11 cellular contexts compared by ENCODE assay signal in genomic region chr18:9916814-9917213, GRCh38. TPM values are rescaled to one million over a fixed set of nuclear protein-coding genes. Genes with fewer than 3 reads are reported as not detected.
DNase-seq lines count a peak whose midpoint lies in the region; ATAC-seq and TF ChIP-seq lines count a peak whose summit lies in the region.
"Had no signal": no experiment of that assay in that cellular context is flagged by ENCODE, and none has a peak within 500 bp of the region (broad histone marks: within the 10 kb centered on the region; RNA-seq: fewer than 3 reads in every experiment).

No MANE protein-coding gene starts in this region.

- H3K27ac ChIP-seq in hepatocyte, result peak overlapping the region; percentile 99
- peak overlapping the region in 4 of 5 donors; percentile 99 to 100 (median 100) for H3K27ac ChIP-seq in stomach

- H3K27ac Mint-ChIP-seq in activated CD8-positive, alpha-beta T cell treated with anti-CD3 and anti-CD28 coated beads for 36 hours, result no peak overlapping the region
- H3K27ac Mint-ChIP-seq in activated CD8-positive, alpha-beta T cell treated with anti-CD3 and anti-CD28 coated beads, Interleukin-2, amount 10 ng/mL, durations not matched to agents 7 days and 5 days, result no peak overlapping the region
- H3K27ac Mint-ChIP-seq in activated T-helper 17 cell treated with anti-CD3 and anti-CD28 coated beads, Interleukin-2, amount 50 U/mL, for 72 hours, result peak overlapping the region; percentile 93

- H3K27me3 ChIP-seq in hepatocyte (no peaks in the 10 kb centered on the region), stomach (no peaks in the 10 kb centered on the region)
- H3K27me3 ChIP-seq: testis had no signal

- H3K4me3 ChIP-seq in hepatocyte, result no peak overlapping the region
- peak overlapping the region in 3 of 4 donors; percentile 90 to 96 (median 94) for H3K4me3 ChIP-seq in stomach
- H3K4me3 ChIP-seq: testis had no signal

- intact Hi-C loops in activated CD8-positive, alpha-beta T cell treated with anti-CD3 and anti-CD28 coated beads for 36 hours (cut with micrococcal nuclease), result no loop called here
- intact Hi-C loops in stomach (cut with DNase I; ENCODE audit: low total_unique reads), result no loop called here

- no peak for TF ChIP-seq EP300 in stomach (IDR thresholded peaks at IDR 0.05)

- POLR2A ChIA-PET in activated CD8-positive, alpha-beta T cell treated with anti-CD3 and anti-CD28 coated beads for 36 hours (lab: Charles Lee), result no interaction called here
- POLR2A ChIA-PET in activated CD8-positive, alpha-beta T cell treated with anti-CD3 and anti-CD28 coated beads, Interleukin-2, amount 10 ng/mL, durations not matched to agents 7 days and 5 days (lab: Charles Lee), result no interaction called here

- H3K4me3 Mint-ChIP-seq in activated CD8-positive, alpha-beta T cell treated with anti-CD3 and anti-CD28 coated beads for 36 hours, result peak overlapping the region; percentile 91
- H3K4me3 Mint-ChIP-seq in activated CD8-positive, alpha-beta T cell treated with anti-CD3 and anti-CD28 coated beads, Interleukin-2, amount 10 ng/mL, durations not matched to agents 7 days and 5 days, result no peak overlapping the region
- H3K4me3 Mint-ChIP-seq in activated T-helper 17 cell treated with anti-CD3 and anti-CD28 coated beads, Interleukin-2, amount 50 U/mL, for 72 hours, result peak overlapping the region; percentile 85

- no peak for TF ChIP-seq CTCF in activated CD8-positive, alpha-beta T cell treated with anti-CD3 and anti-CD28 coated beads for 36 hours (IDR thresholded peaks at IDR 0.05)
- TF ChIP-seq CTCF in hepatocyte (IDR thresholded peaks at IDR 0.05; ENCODE audit: poor library complexity) (no peak), stomach (IDR thresholded peaks at IDR 0.05) (no peak)

- H3K4me2 ChIP-seq in hepatocyte, result peak overlapping the region; percentile 82

- H3K9me2 ChIP-seq in hepatocyte (replicated peaks; ENCODE audit: insufficient read depth), result no peaks in the 10 kb centered on the region

- no peaks in the 10 kb centered on the region for H3K9me3 Mint-ChIP-seq in activated CD8-positive, alpha-beta T cell treated with anti-CD3 and anti-CD28 coated beads for 36 hours
- H3K9me3 Mint-ChIP-seq in activated CD8-positive, alpha-beta T cell treated with anti-CD3 and anti-CD28 coated beads, Interleukin-2, amount 10 ng/mL, durations not matched to agents 7 days and 5 days (ENCODE audit: insufficient read depth), result no peaks in the 10 kb centered on the region
- no peaks in the 10 kb centered on the region for H3K9me3 Mint-ChIP-seq in activated T-helper 17 cell treated with anti-CD3 and anti-CD28 coated beads, Interleukin-2, amount 50 U/mL, for 72 hours

- H3K36me3 Mint-ChIP-seq in activated CD8-positive, alpha-beta T cell treated with anti-CD3 and anti-CD28 coated beads for 36 hours (ENCODE audit: low read depth), result peaks cover 6% of the 10 kb centered on the region
- no peaks in the 10 kb centered on the region for H3K36me3 Mint-ChIP-seq in activated CD8-positive, alpha-beta T cell treated with anti-CD3 and anti-CD28 coated beads, Interleukin-2, amount 10 ng/mL, durations not matched to agents 7 days and 5 days (ENCODE audit: low read depth)
- peaks cover 18% of the 10 kb centered on the region for H3K36me3 Mint-ChIP-seq in activated T-helper 17 cell treated with anti-CD3 and anti-CD28 coated beads, Interleukin-2, amount 50 U/mL, for 72 hours (ENCODE audit: low read depth)

- WGBS in hepatocyte (ENCODE audit: low lambda C conversion rate, missing lambda C conversion rate), result 75% methylated on average over 3 of the region's 3 CpGs
- WGBS in stomach, 5 donors, result 69 to 74% (median 72%) methylated on average over 3 of the region's 3 CpGs

- H3K9me3 ChIP-seq in hepatocyte (ENCODE audit: low read depth) (no peaks in the 10 kb centered on the region), stomach (no peaks in the 10 kb centered on the region)
- H3K9me3 ChIP-seq: testis had no signal

- peaks cover 38% of the 10 kb centered on the region for H3K4me1 ChIP-seq in hepatocyte (ENCODE audit: insufficient read depth)
- peaks cover 51 to 72% (median 64%) of the 10 kb centered on the region in 4 donors for H3K4me1 ChIP-seq in stomach

- peaks cover 23% of the 10 kb centered on the region for H3K4me1 Mint-ChIP-seq in activated CD8-positive, alpha-beta T cell treated with anti-CD3 and anti-CD28 coated beads for 36 hours (ENCODE audit: low read depth)
- H3K4me1 Mint-ChIP-seq in activated CD8-positive, alpha-beta T cell treated with anti-CD3 and anti-CD28 coated beads, Interleukin-2, amount 10 ng/mL, durations not matched to agents 7 days and 5 days (ENCODE audit: low read depth), result peaks cover 27% of the 10 kb centered on the region
- peaks cover 16% of the 10 kb centered on the region for H3K4me1 Mint-ChIP-seq in activated T-helper 17 cell treated with anti-CD3 and anti-CD28 coated beads, Interleukin-2, amount 50 U/mL, for 72 hours

- DNase-seq in activated CD8-positive, alpha-beta T cell treated with anti-CD3 and anti-CD28 coated beads for 36 hours, result no peak
- no peak for DNase-seq in activated CD8-positive, alpha-beta T cell treated with anti-CD3 and anti-CD28 coated beads, Interleukin-2, amount 10 ng/mL, durations not matched to agents 7 days and 5 days
- DNase-seq in hepatocyte (ENCODE audit: low spot score) (no peak), stomach (no peak), NCI-H146 treated with DMSO at 0.1 percent for 48 hours (lab: John Stamatoyannopoulos, UW; ENCODE audit: unreplicated experiment) (no peak)
- DNase-seq: occipital lobe; stimulated activated CD4-positive, alpha-beta T cell treated with anti-CD3 and anti-CD28 coated beads, Interleukin-4, amount 100 ng/mL, for 1 hour; testis had no signal

- ATAC-seq in activated CD8-positive, alpha-beta T cell treated with anti-CD3 and anti-CD28 coated beads for 36 hours, result no peak
- ATAC-seq in activated CD8-positive, alpha-beta T cell treated with anti-CD3 and anti-CD28 coated beads, Interleukin-2, amount 10 ng/mL, durations not matched to agents 7 days and 5 days, result no peak
- no peak for ATAC-seq in activated T-helper 17 cell treated with anti-CD3 and anti-CD28 coated beads, Interleukin-2, amount 50 U/mL, for 72 hours (replicated peaks)
- ATAC-seq in HG03280 (IDR thresholded peaks at IDR 0.05; ENCODE audit: unreplicated experiment) (no peak), GM21367 (IDR thresholded peaks at IDR 0.05; ENCODE audit: unreplicated experiment) (no peak)

- H2AFZ ChIP-seq in hepatocyte, result no peak overlapping the region

- no peak for TF ChIP-seq POLR2A in stomach (IDR thresholded peaks at IDR 0.05)

- peaks cover 72% of the 10 kb centered on the region for H4K20me1 ChIP-seq in hepatocyte (ENCODE audit: insufficient read depth, poor library complexity, severe bottlenecking)

- CTCF ChIA-PET in activated CD8-positive, alpha-beta T cell treated with anti-CD3 and anti-CD28 coated beads for 36 hours (lab: Charles Lee), result no interaction called here
- CTCF ChIA-PET in activated CD8-positive, alpha-beta T cell treated with anti-CD3 and anti-CD28 coated beads, Interleukin-2, amount 10 ng/mL, durations not matched to agents 7 days and 5 days (lab: Charles Lee), result no interaction called here

- H3K36me3 ChIP-seq in hepatocyte (replicated peaks; ENCODE audit: insufficient read depth, low read depth) (no peaks in the 10 kb centered on the region), stomach (no peaks in the 10 kb centered on the region)

- H3K79me2 ChIP-seq in hepatocyte, result peaks cover 76% of the 10 kb centered on the region

- H3K27me3 Mint-ChIP-seq in activated CD8-positive, alpha-beta T cell treated with anti-CD3 and anti-CD28 coated beads for 36 hours, result no peaks in the 10 kb centered on the region
- H3K27me3 Mint-ChIP-seq in activated CD8-positive, alpha-beta T cell treated with anti-CD3 and anti-CD28 coated beads, Interleukin-2, amount 10 ng/mL, durations not matched to agents 7 days and 5 days (ENCODE audit: low read depth), result no peaks in the 10 kb centered on the region
- no peaks in the 10 kb centered on the region for H3K27me3 Mint-ChIP-seq in activated T-helper 17 cell treated with anti-CD3 and anti-CD28 coated beads, Interleukin-2, amount 50 U/mL, for 72 hours

RNA-seq across cellular contexts. Expression of gene VAPA, which starts 3.0 kb away (rescaled TPM):
- total RNA-seq in activated CD8-positive, alpha-beta T cell treated with anti-CD3 and anti-CD28 coated beads for 36 hours, result 100 to 1,000 TPM; 146 to 152 TPM
- 100 to 1,000 TPM; 138 to 142 TPM for total RNA-seq in activated CD8-positive, alpha-beta T cell treated with anti-CD3 and anti-CD28 coated beads, Interleukin-2, amount 10 ng/mL, durations not matched to agents 7 days and 5 days
- 100 to 1,000 TPM; 135 to 185 TPM for total RNA-seq in activated T-helper 17 cell treated with anti-CD3 and anti-CD28 coated beads, Interleukin-2, amount 50 U/mL, for 72 hours
- total RNA-seq in hepatocyte (267 and 324 TPM in 2 replicates), stomach (100 to 1,000 TPM; 118 to 822 (median 195) TPM)
- polyA plus RNA-seq in hepatocyte (288 and 290 TPM in 2 replicates), stomach (100 to 1,000 TPM; 113 to 184 (median 135) TPM)

RNA-seq across cellular contexts. Expression of gene TXNDC2, which starts 31.0 kb away (rescaled TPM):
- total RNA-seq in activated CD8-positive, alpha-beta T cell treated with anti-CD3 and anti-CD28 coated beads for 36 hours, result not detected
- not detected for total RNA-seq in activated CD8-positive, alpha-beta T cell treated with anti-CD3 and anti-CD28 coated beads, Interleukin-2, amount 10 ng/mL, durations not matched to agents 7 days and 5 days
- not detected for total RNA-seq in activated T-helper 17 cell treated with anti-CD3 and anti-CD28 coated beads, Interleukin-2, amount 50 U/mL, for 72 hours
- total RNA-seq in hepatocyte (0.08 TPM in 1 of 2 replicates, not detected in the other), stomach (under 1 TPM in 1 of 5 donors, not detected in 4; 0.18 TPM)
- polyA plus RNA-seq in hepatocyte (0.41 TPM in 1 of 2 replicates, not detected in the other), stomach (not detected)
- total RNA-seq: occipital lobe had no signal
